Comparison of ENCODE assay signal across 24 cellular contexts in the genomic region with DNA sequence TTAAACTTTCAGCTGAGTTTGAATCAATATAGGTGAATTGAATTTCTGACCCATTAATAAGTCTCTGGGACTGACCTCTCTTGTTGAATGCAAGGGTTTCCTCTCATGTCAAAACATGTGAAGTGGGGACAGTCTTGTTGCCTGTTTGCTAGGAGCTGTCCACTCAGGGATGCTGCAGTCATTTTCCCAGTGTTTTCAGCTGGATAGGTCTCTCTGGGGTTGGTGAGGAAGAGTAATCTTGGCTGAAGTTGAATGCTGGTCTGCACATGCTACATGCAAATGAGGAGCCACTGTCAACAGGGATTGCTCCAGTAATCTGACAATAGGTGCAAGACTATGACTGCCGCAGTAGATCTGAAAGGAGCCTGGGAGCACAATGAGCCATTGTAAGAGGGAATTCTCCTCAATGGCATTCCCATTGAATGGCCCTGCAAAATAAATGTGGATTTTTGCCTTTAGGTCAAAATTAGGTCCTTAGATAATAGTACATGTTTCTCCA. TPM values are rescaled to one million over a fixed set of nuclear protein-coding genes. Genes with fewer than 3 reads are reported as not detected.
DNase-seq lines count a peak whose midpoint lies in the region; ATAC-seq and TF ChIP-seq lines count a peak whose summit lies in the region.
"Had no signal": no experiment of that assay in that cellular context is flagged by ENCODE, and none has a peak within 500 bp of the region (broad histone marks: within the 10 kb centered on the region; RNA-seq: fewer than 3 reads in every experiment).

No MANE protein-coding gene starts in this region.

- no peak for DNase-seq in T-helper 2 cell treated with Interferon-gamma antibody and Interleukin-4, amounts not matched to agents 5 μg/mL and 100 μg/mL, for 36 hours (ENCODE audit: low spot score)
- no peak for DNase-seq in T-helper 2 cell
- DNase-seq in DND-41 = no peak
- DNase-seq in activated CD8-positive, alpha-beta T cell treated with anti-CD3 and anti-CD28 coated beads, Interleukin-2, amount 10 ng/mL, durations not matched to agents 7 days and 5 days = no peak
- peak; percentile 80 for DNase-seq in mesendoderm
- no peak for DNase-seq in thyroid gland
- DNase-seq in glutamatergic neuron = no peak
- DNase-seq: BE2C; CD4-positive, alpha-beta T cell; DMS153; GF-D8; HCEC 1CT; Karpas-422; NCI-H146; NCI-H2081; NCI-H446 treated with DMSO at 0.1 percent for 48 hours; NCI-H748 treated with DMSO at 0.1 percent for 48 hours; NK-92 treated with Interleukin-12 subunit alpha and Interleukin-12 subunit beta, amount 100 ng/mL, for 24 hours; Right ventricle myocardium superior had no signal

- H3K27ac ChIP-seq in DND-41 (ENCODE audit: low read length) = no peak overlapping the region
- H3K27ac ChIP-seq in mesendoderm (ENCODE audit: low read depth, low read length) = peak overlapping the region; percentile 88
- H3K27ac ChIP-seq in thyroid gland = no peak overlapping the region
- H3K27ac ChIP-seq: HL-60 had no signal

- no peak for TF ChIP-seq POLR2A in thyroid gland (IDR thresholded peaks at IDR 0.05)

- peak overlapping the region; percentile 64 for H3K27ac Mint-ChIP-seq in T-helper 2 cell treated with Interferon-gamma antibody and Interleukin-4, amounts not matched to agents 5 μg/mL and 100 μg/mL, for 36 hours
- peak overlapping the region; percentile 86 for H3K27ac Mint-ChIP-seq in activated CD8-positive, alpha-beta T cell treated with anti-CD3 and anti-CD28 coated beads, Interleukin-2, amount 10 ng/mL, durations not matched to agents 7 days and 5 days
- no peak overlapping the region for H3K27ac Mint-ChIP-seq in glutamatergic neuron (ENCODE audit: unreplicated experiment)
- H3K27ac Mint-ChIP-seq: CD4-positive, alpha-beta T cell; GM23338 had no signal

- peak overlapping the region; percentile 68 for H3K4me3 Mint-ChIP-seq in T-helper 2 cell treated with Interferon-gamma antibody and Interleukin-4, amounts not matched to agents 5 μg/mL and 100 μg/mL, for 36 hours
- H3K4me3 Mint-ChIP-seq in activated CD8-positive, alpha-beta T cell treated with anti-CD3 and anti-CD28 coated beads, Interleukin-2, amount 10 ng/mL, durations not matched to agents 7 days and 5 days = peak overlapping the region; percentile 57
- H3K4me3 Mint-ChIP-seq in glutamatergic neuron (ENCODE audit: unreplicated experiment) = no peak overlapping the region
- H3K4me3 Mint-ChIP-seq: CD4-positive, alpha-beta T cell; GM23338 had no signal

- no peak overlapping the region for H2BK5ac ChIP-seq in mesendoderm (ENCODE audit: low read length)

- no peak overlapping the region for H2AFZ ChIP-seq in DND-41 (ENCODE audit: low read depth, low read length)
- H2AFZ ChIP-seq: GM23338 had no signal

- H4K8ac ChIP-seq in mesendoderm (ENCODE audit: low read depth, low read length) = no peak overlapping the region

- POLR2A ChIA-PET in activated CD8-positive, alpha-beta T cell treated with anti-CD3 and anti-CD28 coated beads, Interleukin-2, amount 10 ng/mL, durations not matched to agents 7 days and 5 days (lab: Charles Lee) = interaction anchor here (0.6 to 1.1 kb wide), 5 partner anchors 10 to 50 kb away, joined by 3 to 5 read pairs (median 4); no protein-coding TSS in a partner anchor

- no peaks in the 10 kb centered on the region for H3K36me3 ChIP-seq in DND-41 (ENCODE audit: insufficient read depth, low read length)
- H3K36me3 ChIP-seq in mesendoderm (ENCODE audit: control insufficient read depth, insufficient read depth, low read length) = no peaks in the 10 kb centered on the region
- H3K36me3 ChIP-seq in thyroid gland = no peaks in the 10 kb centered on the region
- H3K36me3 ChIP-seq: BE2C had no signal

- H3K18ac ChIP-seq in mesendoderm (ENCODE audit: low read length) = peak overlapping the region; percentile 65

- no peak overlapping the region for H3K56ac ChIP-seq in mesendoderm (ENCODE audit: low read length)

- H3K4me2 ChIP-seq in DND-41 (ENCODE audit: insufficient read depth, low read length) (no peak overlapping the region), mesendoderm (ENCODE audit: low read length) (no peak overlapping the region)
- H3K4me2 ChIP-seq: GM23338 had no signal

- peaks cover 11% of the 10 kb centered on the region for H3K9me3 Mint-ChIP-seq in T-helper 2 cell treated with Interferon-gamma antibody and Interleukin-4, amounts not matched to agents 5 μg/mL and 100 μg/mL, for 36 hours
- peaks cover 21% of the 10 kb centered on the region for H3K9me3 Mint-ChIP-seq in activated CD8-positive, alpha-beta T cell treated with anti-CD3 and anti-CD28 coated beads, Interleukin-2, amount 10 ng/mL, durations not matched to agents 7 days and 5 days (ENCODE audit: insufficient read depth)
- no peaks in the 10 kb centered on the region for H3K9me3 Mint-ChIP-seq in glutamatergic neuron (ENCODE audit: unreplicated experiment)

- H3K79me2 ChIP-seq in DND-41 (ENCODE audit: insufficient read depth, low read length) = no peaks in the 10 kb centered on the region
- H3K79me2 ChIP-seq in mesendoderm (ENCODE audit: control insufficient read depth, insufficient read depth, low read length) = no peaks in the 10 kb centered on the region

- TF ChIP-seq CTCF in DND-41 (IDR thresholded peaks at IDR 0.05; ENCODE audit: borderline replicate concordance, extremely low read depth, low read length, poor library complexity, severe bottlenecking) (no peak), thyroid gland (IDR thresholded peaks at IDR 0.05) (no peak), glutamatergic neuron (IDR thresholded peaks at IDR 0.05; ENCODE audit: partially characterized antibody, unreplicated experiment) (no peak)

- H4K5ac ChIP-seq in mesendoderm (ENCODE audit: low read length) = no peak overlapping the region

- peak overlapping the region; percentile 82 for H2BK120ac ChIP-seq in mesendoderm (ENCODE audit: low read depth, low read length)

- CTCF ChIA-PET in activated CD8-positive, alpha-beta T cell treated with anti-CD3 and anti-CD28 coated beads, Interleukin-2, amount 10 ng/mL, durations not matched to agents 7 days and 5 days (lab: Charles Lee) = interaction anchor here (1.0 to 6.7 kb wide), 11 partner anchors 9 to 339 kb away, joined by 3 to 38 read pairs (median 4); a partner anchor contains a TSS

- H2AK5ac ChIP-seq in mesendoderm (ENCODE audit: low read length) = no peak overlapping the region

- H3K27me3 ChIP-seq in DND-41 (ENCODE audit: insufficient read depth, low read length, poor library complexity) (peaks cover 2% of the 10 kb centered on the region), mesendoderm (ENCODE audit: insufficient read depth, low read length, poor library complexity) (no peaks in the 10 kb centered on the region), thyroid gland (no peaks in the 10 kb centered on the region)
- H3K27me3 ChIP-seq: BE2C had no signal

- H3K36me3 Mint-ChIP-seq in T-helper 2 cell treated with Interferon-gamma antibody and Interleukin-4, amounts not matched to agents 5 μg/mL and 100 μg/mL, for 36 hours (ENCODE audit: low read depth) = peaks cover 8% of the 10 kb centered on the region
- H3K36me3 Mint-ChIP-seq in activated CD8-positive, alpha-beta T cell treated with anti-CD3 and anti-CD28 coated beads, Interleukin-2, amount 10 ng/mL, durations not matched to agents 7 days and 5 days (ENCODE audit: low read depth) = peaks cover 45% of the 10 kb centered on the region
- no peaks in the 10 kb centered on the region for H3K36me3 Mint-ChIP-seq in glutamatergic neuron (ENCODE audit: unreplicated experiment)

- no peak overlapping the region for H3K4ac ChIP-seq in mesendoderm (ENCODE audit: low read depth, low read length)

- WGBS in mesendoderm (ENCODE audit: extremely low coverage, insufficient coverage, low lambda C conversion rate) = no CpG with 5 or more reads among the region's 1 CpG
- 48 to 79% methylated on average over 1 of the region's 1 CpG for WGBS in thyroid gland, 2 donors

- no peak overlapping the region for H3K4me3 ChIP-seq in DND-41 (ENCODE audit: low read depth in 1 of 2, low read length in 2 of 2)
- no peak overlapping the region for H3K4me3 ChIP-seq in mesendoderm (ENCODE audit: low read length)
- no peak overlapping the region for H3K4me3 ChIP-seq in thyroid gland (replicated peaks in 1 of 3)
- H3K4me3 ChIP-seq: GM12878, GM23338 had no signal

- H4K20me1 ChIP-seq in DND-41 (ENCODE audit: insufficient read depth, low read length) = no peaks in the 10 kb centered on the region

- no peaks in the 10 kb centered on the region for H3K79me1 ChIP-seq in mesendoderm (ENCODE audit: low read length)

- peaks cover 50% of the 10 kb centered on the region for H3K4me1 Mint-ChIP-seq in T-helper 2 cell treated with Interferon-gamma antibody and Interleukin-4, amounts not matched to agents 5 μg/mL and 100 μg/mL, for 36 hours (ENCODE audit: low read depth)
- H3K4me1 Mint-ChIP-seq in activated CD8-positive, alpha-beta T cell treated with anti-CD3 and anti-CD28 coated beads, Interleukin-2, amount 10 ng/mL, durations not matched to agents 7 days and 5 days (ENCODE audit: low read depth) = peaks cover 80% of the 10 kb centered on the region
- H3K4me1 Mint-ChIP-seq in glutamatergic neuron (ENCODE audit: low read depth, unreplicated experiment) = no peaks in the 10 kb centered on the region
- H3K4me1 Mint-ChIP-seq: GM23338 had no signal

- H3K23ac ChIP-seq in mesendoderm (ENCODE audit: low read length) = no peak overlapping the region

- no peak overlapping the region for H2BK15ac ChIP-seq in mesendoderm (replicated peaks; ENCODE audit: low read depth)

- no peaks in the 10 kb centered on the region for H3K27me3 Mint-ChIP-seq in T-helper 2 cell treated with Interferon-gamma antibody and Interleukin-4, amounts not matched to agents 5 μg/mL and 100 μg/mL, for 36 hours (ENCODE audit: low read depth)
- no peaks in the 10 kb centered on the region for H3K27me3 Mint-ChIP-seq in activated CD8-positive, alpha-beta T cell treated with anti-CD3 and anti-CD28 coated beads, Interleukin-2, amount 10 ng/mL, durations not matched to agents 7 days and 5 days (ENCODE audit: low read depth)
- no peaks in the 10 kb centered on the region for H3K27me3 Mint-ChIP-seq in glutamatergic neuron (ENCODE audit: unreplicated experiment)
- H3K27me3 Mint-ChIP-seq: CD4-positive, alpha-beta T cell had no signal

- H3K9me3 ChIP-seq in DND-41 (ENCODE audit: insufficient read depth, low read length, severe bottlenecking) = peaks cover 11% of the 10 kb centered on the region
- H3K9me3 ChIP-seq in thyroid gland = no peaks in the 10 kb centered on the region
- H3K9me3 ChIP-seq: BE2C had no signal

- intact Hi-C loops in thyroid gland (cut with DNase I) = no loop called here

- H3K9ac ChIP-seq in DND-41 (ENCODE audit: low read depth, low read length) (no peak overlapping the region), mesendoderm (ENCODE audit: low read length) (no peak overlapping the region)

- no peaks in the 10 kb centered on the region for H3K4me1 ChIP-seq in DND-41 (ENCODE audit: insufficient read depth, low read length)
- H3K4me1 ChIP-seq in mesendoderm (ENCODE audit: control insufficient read depth, low read depth, low read length) = peaks cover 4% of the 10 kb centered on the region
- no peaks in the 10 kb centered on the region for H3K4me1 ChIP-seq in thyroid gland
- H3K4me1 ChIP-seq: BE2C had no signal

- peak; percentile 41 for ATAC-seq in DND-41 (ENCODE audit: insufficient read depth, low read depth)
- ATAC-seq in activated CD8-positive, alpha-beta T cell treated with anti-CD3 and anti-CD28 coated beads, Interleukin-2, amount 10 ng/mL, durations not matched to agents 7 days and 5 days = no peak
- no peak for ATAC-seq in activated CD4-positive, CD25-positive, alpha-beta regulatory T cell treated with anti-CD3 and anti-CD28 coated beads, Interleukin-2, amount 50 U/mL, for 24 hours
- ATAC-seq: GM12878, GM23338 had no signal

RNA-seq across cellular contexts. Expression of a gene that starts 34.1 kb away (rescaled TPM):
- total RNA-seq in activated CD8-positive, alpha-beta T cell treated with anti-CD3 and anti-CD28 coated beads, Interleukin-2, amount 10 ng/mL, durations not matched to agents 7 days and 5 days = under 1 TPM; 0.13 to 0.21 TPM
- 0.06 TPM for polyA plus RNA-seq in mesendoderm (2013, experiment 1 of 2)
- 0.03 TPM for polyA plus RNA-seq in mesendoderm (2013, experiment 2 of 2)
- 1 to 10 TPM; 1.0 to 5.0 (median 3.1) TPM for total RNA-seq in thyroid gland
- not detected for total RNA-seq in glutamatergic neuron (ENCODE audit: unreplicated experiment)
- total RNA-seq: CD4-positive, alpha-beta T cell; GM23338; HT1080 had no signal
- polyA plus RNA-seq: GM23338 had no signal
